ENCODE assay signal across 15 cellular contexts in the genomic region with DNA sequence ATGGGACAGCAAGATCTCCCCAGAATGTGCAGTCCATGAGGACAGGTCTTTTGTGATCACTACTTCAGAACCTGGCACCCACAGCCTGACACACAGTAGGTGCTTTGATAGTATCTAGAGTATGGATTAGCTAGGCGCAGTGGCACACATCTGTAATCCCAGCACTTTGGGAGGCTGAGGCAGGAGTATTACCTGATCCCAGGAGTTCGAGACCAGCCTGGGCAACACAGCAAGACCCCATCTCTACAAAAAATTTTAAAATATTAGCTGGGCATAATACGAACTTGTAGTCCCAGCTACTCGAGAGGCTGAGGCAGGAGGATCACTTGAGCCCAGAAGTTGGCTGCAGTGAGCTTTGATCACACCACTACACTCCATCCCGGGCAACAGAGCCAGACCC. TPM values are rescaled to one million over a fixed set of nuclear protein-coding genes. Genes with fewer than 3 reads are reported as not detected.
DNase-seq lines count a peak whose midpoint lies in the region; ATAC-seq and TF ChIP-seq lines count a peak whose summit lies in the region.
"Had no signal": no experiment of that assay in that cellular context is flagged by ENCODE, and none has a peak within 500 bp of the region (broad histone marks: within the 10 kb centered on the region; RNA-seq: fewer than 3 reads in every experiment).

No MANE protein-coding gene starts in this region.

- H3K4me3 ChIP-seq in sigmoid colon, result no peak overlapping the region
- H3K4me3 ChIP-seq: GM23338 had no signal

- no peak for DNase-seq in activated naive CD8-positive, alpha-beta T cell treated with anti-CD3 and anti-CD28 coated beads, Interleukin-2, amount 50 U/mL, for 24 hours
- no peak for DNase-seq in activated naive CD8-positive, alpha-beta T cell treated with anti-CD3 and anti-CD28 coated beads for 36 hours
- peak; percentile 7 for DNase-seq in chondrocyte (ENCODE audit: low spot score)
- peak; percentile 11 for DNase-seq in sigmoid colon
- DNase-seq in HCEC 1CT, result no peak
- DNase-seq in substantia nigra (lab: John Stamatoyannopoulos, UW), result no peak
- DNase-seq: C1 segment of cervical spinal cord; Calu3; CD4-positive, alpha-beta memory T cell; COR-L47; DMS53; DMS79 treated with DMSO at 0.1 percent for 48 hours; GF-D8; H9 had no signal

- peak overlapping the region; percentile 35 for H3K27ac Mint-ChIP-seq in activated naive CD8-positive, alpha-beta T cell treated with anti-CD3 and anti-CD28 coated beads, Interleukin-2, amount 50 U/mL, for 24 hours
- H3K27ac Mint-ChIP-seq in activated naive CD8-positive, alpha-beta T cell treated with anti-CD3 and anti-CD28 coated beads for 36 hours, result no peak overlapping the region
- no peak overlapping the region for H3K27ac Mint-ChIP-seq in chondrocyte (ENCODE audit: unreplicated experiment)
- H3K27ac Mint-ChIP-seq: GM23338, H9 had no signal

- no peak for TF ChIP-seq POLR2A in sigmoid colon (IDR thresholded peaks at IDR 0.05)

- H3K9me3 ChIP-seq in sigmoid colon, result no peaks in the 10 kb centered on the region

- H3K4me1 ChIP-seq in sigmoid colon, result no peaks in the 10 kb centered on the region

- no peak for TF ChIP-seq EP300 in sigmoid colon (IDR thresholded peaks at IDR 0.05)

- WGBS in sigmoid colon, 2 donors, result 96 to 97% methylated on average over 5 of the region's 5 CpGs

- no peak for ATAC-seq in activated naive CD8-positive, alpha-beta T cell treated with anti-CD3 and anti-CD28 coated beads, Interleukin-2, amount 50 U/mL, for 24 hours
- ATAC-seq: GM23338 had no signal

- intact Hi-C loops in sigmoid colon (cut with DNase I), result no loop called here

- no peaks in the 10 kb centered on the region for H3K4me1 Mint-ChIP-seq in activated naive CD8-positive, alpha-beta T cell treated with anti-CD3 and anti-CD28 coated beads, Interleukin-2, amount 50 U/mL, for 24 hours
- H3K4me1 Mint-ChIP-seq in activated naive CD8-positive, alpha-beta T cell treated with anti-CD3 and anti-CD28 coated beads for 36 hours, result no peaks in the 10 kb centered on the region
- no peaks in the 10 kb centered on the region for H3K4me1 Mint-ChIP-seq in chondrocyte (ENCODE audit: low read depth)
- H3K4me1 Mint-ChIP-seq: GM23338, H9 had no signal

- no peaks in the 10 kb centered on the region for H3K27me3 Mint-ChIP-seq in activated naive CD8-positive, alpha-beta T cell treated with anti-CD3 and anti-CD28 coated beads, Interleukin-2, amount 50 U/mL, for 24 hours
- H3K27me3 Mint-ChIP-seq in activated naive CD8-positive, alpha-beta T cell treated with anti-CD3 and anti-CD28 coated beads for 36 hours, result no peaks in the 10 kb centered on the region
- no peaks in the 10 kb centered on the region for H3K27me3 Mint-ChIP-seq in chondrocyte (ENCODE audit: low read depth)
- H3K27me3 Mint-ChIP-seq: CD4-positive, alpha-beta memory T cell had no signal

- H3K27ac ChIP-seq in sigmoid colon (no peak overlapping the region), substantia nigra (ENCODE audit: low read depth, low read length, poor library complexity, severe bottlenecking) (no peak overlapping the region)

- no peak for TF ChIP-seq CTCF in chondrocyte (IDR thresholded peaks at IDR 0.05)
- TF ChIP-seq CTCF in sigmoid colon (IDR thresholded peaks at IDR 0.05), result no peak

- H3K27me3 ChIP-seq in sigmoid colon, result no peaks in the 10 kb centered on the region

- no peak overlapping the region for H3K4me3 Mint-ChIP-seq in activated naive CD8-positive, alpha-beta T cell treated with anti-CD3 and anti-CD28 coated beads, Interleukin-2, amount 50 U/mL, for 24 hours
- H3K4me3 Mint-ChIP-seq in activated naive CD8-positive, alpha-beta T cell treated with anti-CD3 and anti-CD28 coated beads for 36 hours, result no peak overlapping the region
- H3K4me3 Mint-ChIP-seq in chondrocyte (ENCODE audit: unreplicated experiment), result no peak overlapping the region
- H3K4me3 Mint-ChIP-seq: CD4-positive, alpha-beta memory T cell; GM23338; H9 had no signal

- H3K9me3 Mint-ChIP-seq in activated naive CD8-positive, alpha-beta T cell treated with anti-CD3 and anti-CD28 coated beads, Interleukin-2, amount 50 U/mL, for 24 hours, result no peaks in the 10 kb centered on the region
- no peaks in the 10 kb centered on the region for H3K9me3 Mint-ChIP-seq in activated naive CD8-positive, alpha-beta T cell treated with anti-CD3 and anti-CD28 coated beads for 36 hours
- H3K9me3 Mint-ChIP-seq in chondrocyte (ENCODE audit: low read depth), result no peaks in the 10 kb centered on the region
- H3K9me3 Mint-ChIP-seq: GM23338, H9 had no signal

- peaks cover 34% of the 10 kb centered on the region for H3K36me3 Mint-ChIP-seq in activated naive CD8-positive, alpha-beta T cell treated with anti-CD3 and anti-CD28 coated beads, Interleukin-2, amount 50 U/mL, for 24 hours (ENCODE audit: low read depth)
- peaks cover 11% of the 10 kb centered on the region for H3K36me3 Mint-ChIP-seq in activated naive CD8-positive, alpha-beta T cell treated with anti-CD3 and anti-CD28 coated beads for 36 hours
- H3K36me3 Mint-ChIP-seq in chondrocyte (ENCODE audit: low read depth), result peaks cover 29% of the 10 kb centered on the region

- H3K36me3 ChIP-seq in sigmoid colon, result peaks cover 29 to 95% (median 52%) of the 10 kb centered on the region in 4 donors

RNA-seq across cellular contexts. Expression of gene ARPC1B, which starts 22.3 kb away (rescaled TPM):
- total RNA-seq in activated naive CD8-positive, alpha-beta T cell treated with anti-CD3 and anti-CD28 coated beads for 36 hours, result 100 to 1,000 TPM; 256 to 258 TPM
- total RNA-seq in chondrocyte, result 120 to 134 TPM (median 130 TPM) in 3 replicates
- 100 to 1,000 TPM in 2 of 4 donors, 10 to 100 TPM in 2; 70.3 to 136 (median 105) TPM for total RNA-seq in sigmoid colon
- polyA plus RNA-seq in sigmoid colon, result 100 to 1,000 TPM; 229 to 390 (median 313) TPM

RNA-seq across cellular contexts. Expression of gene ARPC1A, which starts 26.5 kb away (rescaled TPM):
- 10 to 100 TPM; 55.0 to 55.9 TPM for total RNA-seq in activated naive CD8-positive, alpha-beta T cell treated with anti-CD3 and anti-CD28 coated beads for 36 hours
- total RNA-seq in chondrocyte, result 103 to 110 TPM (median 104 TPM) in 3 replicates
- 100 to 1,000 TPM in 2 of 4 donors, 10 to 100 TPM in 2; 94.6 to 131 (median 111) TPM for total RNA-seq in sigmoid colon
- polyA plus RNA-seq in sigmoid colon, result 100 to 1,000 TPM; 181 to 396 (median 263) TPM

RNA-seq across cellular contexts. Expression of gene PDAP1, which starts 56.1 kb away (rescaled TPM):
- 100 to 1,000 TPM; 201 to 214 TPM for total RNA-seq in activated naive CD8-positive, alpha-beta T cell treated with anti-CD3 and anti-CD28 coated beads for 36 hours
- total RNA-seq in chondrocyte, result 91.2 to 101 TPM (median 92.2 TPM) in 3 replicates
- 10 to 100 TPM; 84.5 to 89.5 (median 85.1) TPM for total RNA-seq in sigmoid colon
- 100 to 1,000 TPM; 145 to 194 (median 163) TPM for polyA plus RNA-seq in sigmoid colon

RNA-seq across cellular contexts. Expression of gene BUD31, which starts 56.5 kb away (rescaled TPM):
- 100 to 1,000 TPM; 156 to 162 TPM for total RNA-seq in activated naive CD8-positive, alpha-beta T cell treated with anti-CD3 and anti-CD28 coated beads for 36 hours
- total RNA-seq in chondrocyte, result 88.3 to 120 TPM (median 108 TPM) in 3 replicates
- 10 to 100 TPM; 44.6 to 89.8 (median 69.3) TPM for total RNA-seq in sigmoid colon
- polyA plus RNA-seq in sigmoid colon, result 100 to 1,000 TPM; 118 to 141 (median 119) TPM

Comparison
In these comparisons a context has a peak if more than half of its experiments do, and no peak if none do; other contexts are left out.
1. DNase-seq: peak in chondrocyte (single experiment) and sigmoid colon (single experiment); none in activated naive CD8-positive, alpha-beta T cell treated with anti-CD3 and anti-CD28 coated beads, Interleukin-2, amount 50 U/mL, for 24 hours (single experiment), activated naive CD8-positive, alpha-beta T cell treated with anti-CD3 and anti-CD28 coated beads for 36 hours (single experiment), HCEC 1CT (single experiment) and substantia nigra (0 of 49).